Comparison of ENCODE assay signal across 8 cellular contexts in the genomic region with DNA sequence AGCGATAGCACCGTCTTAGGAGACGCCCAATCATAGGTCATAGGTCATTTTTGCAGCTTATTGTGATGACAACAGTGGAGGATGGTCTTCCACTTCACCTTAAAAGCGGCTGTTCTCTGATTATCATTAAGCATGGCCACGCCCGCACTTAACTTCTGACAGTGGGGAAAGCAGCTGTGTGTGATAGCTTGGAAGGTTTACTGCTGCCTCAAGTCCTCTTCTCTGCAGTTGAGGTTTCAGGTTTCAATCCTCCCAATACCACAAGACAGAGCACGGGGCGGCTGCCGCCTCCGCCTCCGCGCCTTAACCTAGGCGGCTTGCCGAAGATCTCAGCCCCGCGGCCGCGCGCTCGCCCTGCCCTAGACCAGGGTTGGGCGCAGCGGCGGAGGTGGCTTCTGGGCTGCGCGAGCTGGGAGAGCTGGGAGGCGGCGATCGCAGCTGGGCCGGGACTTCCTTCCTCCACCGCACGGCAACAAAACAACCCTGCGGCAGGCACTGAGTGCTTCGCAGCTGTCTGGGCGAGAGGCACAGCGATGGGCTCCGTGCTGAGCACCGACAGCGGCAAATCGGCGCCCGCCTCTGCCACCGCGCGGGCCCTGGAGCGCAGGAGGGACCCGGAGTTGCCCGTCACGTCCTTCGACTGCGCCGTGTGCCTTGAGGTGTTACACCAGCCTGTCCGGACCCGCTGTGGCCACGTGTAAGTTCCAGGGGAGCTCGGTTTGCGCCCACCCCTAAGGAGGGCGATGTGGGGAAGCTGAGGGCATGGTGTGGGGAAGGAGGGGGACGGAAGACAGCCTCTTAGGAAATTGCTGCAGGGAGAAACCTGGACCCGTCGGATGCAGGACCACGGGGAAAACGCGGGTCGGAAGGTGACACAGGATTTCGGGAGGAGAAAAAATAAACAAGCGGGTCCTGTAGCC. TPM values are rescaled to one million over a fixed set of nuclear protein-coding genes. Genes with fewer than 3 reads are reported as not detected.
DNase-seq lines count a peak whose midpoint lies in the region; ATAC-seq and TF ChIP-seq lines count a peak whose summit lies in the region.

Gene RNF125, plus strand, starts transcription at position 495 of the 920 bp plus-strand sequence. Its CDS starts 39 bp downstream, at position 534.

- TF ChIP-seq CTCF in fibroblast of the aortic adventitia (IDR thresholded peaks at IDR 0.05; ENCODE audit: insufficient read depth, low read length) (no peak), nephron (IDR thresholded peaks at IDR 0.05; ENCODE audit: unreplicated experiment in 3 of 3) (no peak)

- H3K27me3 Mint-ChIP-seq in nephron (ENCODE audit: low read depth) = peaks cover 36% of the 10 kb centered on the region

- ATAC-seq in GM21717 (IDR thresholded peaks at IDR 0.05; ENCODE audit: unreplicated experiment) = peak; percentile 96
- ATAC-seq in stimulated activated naive CD8-positive, alpha-beta T cell treated with anti-CD3 and anti-CD28 coated beads, Interleukin-15, Interleukin-2, amounts not matched to agents 100 U/mL and 50 U/mL, for 24 hours = peak; percentile 85

- no peaks in the 10 kb centered on the region for H3K36me3 Mint-ChIP-seq in nephron (ENCODE audit: low read depth)

- peak within 1 kb of the TSS; percentile 86 to 93 (median 92) for H3K4me3 Mint-ChIP-seq in nephron

- DNase-seq in DMS53 treated with DMSO at 0.1 percent for 48 hours (lab: John Stamatoyannopoulos, UW; ENCODE audit: unreplicated experiment) (peak; percentile 63), RPMI7951 (ENCODE audit: low read depth) (peak; percentile 83), fibroblast of the aortic adventitia (ENCODE audit: low read depth) (peak; percentile 61)
- peak; percentile 96 for DNase-seq in Jurkat, Clone E6-1 (ENCODE audit: low read depth, low spot score)
- peak; percentile 74 to 79 for DNase-seq in activated T-helper 1 cell treated with anti-CD3 and anti-CD28 coated beads, Interleukin-2, amount 50 U/mL, for 16 hours (ENCODE audit: low read depth in 1 of 2, low spot score in 1 of 2)
- peak; percentile 86 for DNase-seq in stimulated activated naive CD8-positive, alpha-beta T cell treated with anti-CD3 and anti-CD28 coated beads, Interleukin-15, Interleukin-2, amounts not matched to agents 100 U/mL and 50 U/mL, for 24 hours

- peak within 1 kb of the TSS; percentile 39 to 68 (median 41) for H3K27ac Mint-ChIP-seq in nephron

- H3K4me1 Mint-ChIP-seq in nephron = peaks cover 6% of the 10 kb centered on the region

- no peaks in the 10 kb centered on the region for H3K9me3 Mint-ChIP-seq in nephron

- H3K4me3 ChIP-seq in Jurkat, Clone E6-1 (ENCODE audit: low read length) = peak within 1 kb of the TSS; percentile 73
- peak within 1 kb of the TSS; percentile 66 for H3K4me3 ChIP-seq in fibroblast of the aortic adventitia (ENCODE audit: low read depth, low read length)

RNA-seq across cellular contexts. Expression of gene RNF125, which starts in this region (rescaled TPM):
- polyA plus RNA-seq in Jurkat, Clone E6-1 (2012; ENCODE audit: insufficient read depth, insufficient read length) = 1.1 TPM
- 0.60 and 1.6 TPM in 2 replicates for total RNA-seq in RPMI7951 (2014; rRNA removed; shearing (Covaris generic))
- 0.65 and 1.6 TPM in 2 replicates for total RNA-seq in fibroblast of the aortic adventitia (ENCODE audit: low replicate concordance)

Comparison
In these comparisons a context has a peak if more than half of its experiments do, and no peak if none do; other contexts are left out.
1. Peak in every context shown above with its lines: DNase-seq, ATAC-seq and H3K4me3 ChIP-seq.